In genomic region chr10:104580774-104581675, GRCh38 we compare ENCODE assay signal across 8 cellular contexts.
DNase-seq lines count a peak whose midpoint lies in the region; ATAC-seq lines count a peak whose summit lies in the region.

No MANE protein-coding gene starts in this region.

- DNase-seq in NCI-H2196 (lab: John Stamatoyannopoulos, UW; ENCODE audit: unreplicated experiment), result peak; percentile 41
- DNase-seq in NCI-H2196 treated with DMSO at 0.1 percent for 48 hours (lab: John Stamatoyannopoulos, UW; ENCODE audit: unreplicated experiment), result no peak
- peak; percentile 2 for DNase-seq in NCI-H2107 (lab: John Stamatoyannopoulos, UW)
- peak; percentile 75 for DNase-seq in activated CD4-positive, CD25-positive, alpha-beta regulatory T cell treated with anti-CD3 and anti-CD28 coated beads, Interleukin-2, amount 50 U/mL, for 72 hours
- peak; percentile 74 for DNase-seq in cerebellar cortex (ENCODE audit: low spot score)
- peak; percentile 85 for DNase-seq in left kidney (ENCODE audit: low read depth, low spot score)
- DNase-seq in stimulated activated CD4-positive, alpha-beta T cell treated with anti-CD3 and anti-CD28 coated beads, Interleukin-4, amount 100 ng/mL, for 24 hours, result peak; percentile 76

- ATAC-seq in HG02943 (IDR thresholded peaks at IDR 0.05; ENCODE audit: low read depth, unreplicated experiment), result peak; percentile 63
